18 cellular contexts compared by ENCODE assay signal in the genomic region with DNA sequence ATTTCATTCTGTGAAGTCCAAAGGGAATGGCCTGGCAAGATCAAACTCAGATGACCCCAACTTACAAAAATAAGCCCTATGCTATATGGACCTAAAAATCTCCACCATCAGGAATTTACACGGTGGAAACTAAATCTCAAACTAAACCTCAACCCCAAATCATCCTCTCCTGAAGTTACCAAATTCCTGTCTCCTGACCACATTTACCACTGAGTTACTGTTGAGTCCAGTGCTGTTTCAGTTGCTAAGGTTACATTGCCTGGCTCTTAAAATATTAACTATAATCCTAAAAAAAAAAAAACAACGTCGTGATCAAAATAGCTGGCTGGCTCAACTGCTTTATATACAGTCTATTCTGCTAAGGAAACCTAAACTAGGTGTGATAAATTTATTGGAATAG.
DNase-seq lines count a peak whose midpoint lies in the region; ATAC-seq, FAIRE-seq and TF ChIP-seq lines count a peak whose summit lies in the region.
"Had no signal": no experiment of that assay in that cellular context is flagged by ENCODE, and none has a peak within 500 bp of the region (broad histone marks: within the 10 kb centered on the region; RNA-seq: fewer than 3 reads in every experiment).

No MANE protein-coding gene starts in this region.

- DNase-seq in GM03348 (ENCODE audit: low spot score), result peak; percentile 78
- DNase-seq in amniotic epithelial cell (ENCODE audit: low read depth), result peak; percentile 90
- DNase-seq in foreskin fibroblast, result peak; percentile 33 to 67
- peak; percentile 3 for DNase-seq in urothelium cell line (ENCODE audit: low spot score)
- DNase-seq in activated CD4-positive, CD25-positive, alpha-beta regulatory T cell (lab: John Stamatoyannopoulos, UW), result no peak
- DNase-seq: activated CD4-positive, alpha-beta T cell treated with anti-CD3 and anti-CD28 coated beads for 36 hours; activated naive CD4-positive, alpha-beta T cell treated with anti-CD3 and anti-CD28 coated beads, Interleukin-2, amount 10 ng/mL, durations not matched to agents 7 days and 5 days; central memory CD4-positive, alpha-beta T cell; head of caudate nucleus; kidney; NCI-H2081; NCI-H82; occipital lobe; RPMI8226; stimulated activated naive CD8-positive, alpha-beta T cell treated with anti-CD3 and anti-CD28 coated beads, Interleukin-15, amount 100 ng/mL, for 72 hours; T-helper 17 cell had no signal

- TF ChIP-seq CTCF in foreskin fibroblast (IDR thresholded peaks at IDR 0.05; ENCODE audit: low read depth, low read length), result no peak

- FAIRE-seq in urothelium cell line (lab: Jason Lieb, UNC), result no peak
- FAIRE-seq: kidney had no signal

- H3K4me3 ChIP-seq in foreskin fibroblast (ENCODE audit: low read depth in 1 of 2, low read length in 2 of 2), result no peak overlapping the region

- no peak for ATAC-seq in GM21360 (IDR thresholded peaks at IDR 0.05; ENCODE audit: unreplicated experiment)
- ATAC-seq in activated CD4-positive, CD25-positive, alpha-beta regulatory T cell treated with anti-CD3 and anti-CD28 coated beads, Interleukin-2, amount 50 U/mL, for 24 hours, result no peak
- ATAC-seq: activated CD4-positive, alpha-beta T cell treated with anti-CD3 and anti-CD28 coated beads for 36 hours; stimulated activated naive CD8-positive, alpha-beta T cell treated with anti-CD3 and anti-CD28 coated beads, Interleukin-15, amount 100 ng/mL, for 72 hours; T-helper 17 cell had no signal

Comparison
In these comparisons a context has a peak if more than half of its experiments do, and no peak if none do; other contexts are left out.
1. DNase-seq: peak in GM03348 (single experiment), amniotic epithelial cell (single experiment), foreskin fibroblast (2 of 2) and urothelium cell line (single experiment); none in activated CD4-positive, CD25-positive, alpha-beta regulatory T cell (0 of 4).